Comparison of ENCODE assay signal across 18 cellular contexts in genomic region chr11:57343825-57344224, GRCh38. TPM values are rescaled to one million over a fixed set of nuclear protein-coding genes. Genes with fewer than 3 reads are reported as not detected.
DNase-seq lines count a peak whose midpoint lies in the region; ATAC-seq lines count a peak whose summit lies in the region.
"Had no signal": no experiment of that assay in that cellular context is flagged by ENCODE, and none has a peak within 500 bp of the region (broad histone marks: within the 10 kb centered on the region; RNA-seq: fewer than 3 reads in every experiment).

No MANE protein-coding gene starts in this region.

- in situ Hi-C loops in KBM-7 (cut with MboI; ENCODE audit: low pct_unique_long_range_greater_than_20kb, low sequenced_read_pairs): loop anchor here (10.0 to 25.0 kb wide), 2 partner anchors 59 to 1168 kb away; partner anchors contain the start of gene OR5B21

- H3K4me3 ChIP-seq in SK-N-MC: peak overlapping the region; percentile 10; the same call in 1 of the 2 replicates

- peak overlapping the region; percentile 9 for H3K9ac ChIP-seq in SK-N-MC (ENCODE audit: insufficient read length)

- no peaks in the 10 kb centered on the region for H3K9me3 ChIP-seq in SK-N-MC (ENCODE audit: low read depth, low read length)

- no peaks in the 10 kb centered on the region for H3K9me3 Mint-ChIP-seq in activated T-helper 2 cell treated with anti-CD3 and anti-CD28 coated beads, Interferon-gamma antibody, Interleukin-2, Interleukin-4, amounts not matched to agents 10 μg/mL and 5 μg/mL and 100 μg/mL, durations not matched to agents 14 hours and 24 hours and 36 hours
- H3K9me3 Mint-ChIP-seq: activated naive CD4-positive, alpha-beta T cell treated with anti-CD3 and anti-CD28 coated beads, Interleukin-2, amount 10 ng/mL, durations not matched to agents 7 days and 5 days; CD8-positive, alpha-beta memory T cell had no signal

- H3K4me3 Mint-ChIP-seq in activated T-helper 2 cell treated with anti-CD3 and anti-CD28 coated beads, Interferon-gamma antibody, Interleukin-2, Interleukin-4, amounts not matched to agents 10 μg/mL and 5 μg/mL and 100 μg/mL, durations not matched to agents 14 hours and 24 hours and 36 hours (ENCODE audit: low read depth): no peak overlapping the region
- H3K4me3 Mint-ChIP-seq: activated naive CD4-positive, alpha-beta T cell treated with anti-CD3 and anti-CD28 coated beads, Interleukin-2, amount 10 ng/mL, durations not matched to agents 7 days and 5 days; CD8-positive, alpha-beta memory T cell had no signal

- no peaks in the 10 kb centered on the region for H3K4me1 Mint-ChIP-seq in activated T-helper 2 cell treated with anti-CD3 and anti-CD28 coated beads, Interferon-gamma antibody, Interleukin-2, Interleukin-4, amounts not matched to agents 10 μg/mL and 5 μg/mL and 100 μg/mL, durations not matched to agents 14 hours and 24 hours and 36 hours (ENCODE audit: low read depth)
- H3K4me1 Mint-ChIP-seq: activated naive CD4-positive, alpha-beta T cell treated with anti-CD3 and anti-CD28 coated beads, Interleukin-2, amount 10 ng/mL, durations not matched to agents 7 days and 5 days; CD8-positive, alpha-beta memory T cell had no signal

- no peak for ATAC-seq in HG02623 (IDR thresholded peaks at IDR 0.05; ENCODE audit: unreplicated experiment)

- peak overlapping the region; percentile 52 for H3K27ac ChIP-seq in SK-N-MC

- intact Hi-C loops in activated T-helper 2 cell treated with anti-CD3 and anti-CD28 coated beads, Interferon-gamma antibody, Interleukin-2, Interleukin-4, amounts not matched to agents 10 μg/mL and 5 μg/mL and 100 μg/mL, durations not matched to agents 14 hours and 24 hours and 36 hours (cut with micrococcal nuclease): loop anchor here (2.0 kb wide), 2 partner anchors 113 to 297 kb away; no protein-coding TSS in a partner anchor

- peaks cover 12% of the 10 kb centered on the region for H3K27me3 Mint-ChIP-seq in activated T-helper 2 cell treated with anti-CD3 and anti-CD28 coated beads, Interferon-gamma antibody, Interleukin-2, Interleukin-4, amounts not matched to agents 10 μg/mL and 5 μg/mL and 100 μg/mL, durations not matched to agents 14 hours and 24 hours and 36 hours (ENCODE audit: low read depth)

- H3K27ac Mint-ChIP-seq in activated T-helper 2 cell treated with anti-CD3 and anti-CD28 coated beads, Interferon-gamma antibody, Interleukin-2, Interleukin-4, amounts not matched to agents 10 μg/mL and 5 μg/mL and 100 μg/mL, durations not matched to agents 14 hours and 24 hours and 36 hours: no peak overlapping the region
- H3K27ac Mint-ChIP-seq: activated naive CD4-positive, alpha-beta T cell treated with anti-CD3 and anti-CD28 coated beads, Interleukin-2, amount 10 ng/mL, durations not matched to agents 7 days and 5 days; CD8-positive, alpha-beta memory T cell; progenitor cell of endocrine pancreas had no signal

- peak; percentile 66 for DNase-seq in DMS79 treated with DMSO at 0.1 percent for 48 hours (lab: John Stamatoyannopoulos, UW)
- peak; percentile 38 for DNase-seq in KBM-7
- peak; percentile 53 for DNase-seq in SK-N-MC (ENCODE audit: low read depth, low spot score)
- DNase-seq in HuH-7 (ENCODE audit: low spot score): no peak
- no peak for DNase-seq in activated T-helper 2 cell treated with anti-CD3 and anti-CD28 coated beads, Interferon-gamma antibody, Interleukin-2, Interleukin-4, amounts not matched to agents 10 μg/mL and 5 μg/mL and 100 μg/mL, durations not matched to agents 14 hours and 24 hours and 36 hours (ENCODE audit: low spot score)
- DNase-seq: activated CD4-positive, alpha-beta T cell treated with anti-CD3 and anti-CD28 coated beads, Interleukin-2, amount 50 U/mL, for 4 hours; activated naive CD4-positive, alpha-beta T cell treated with anti-CD3 and anti-CD28 coated beads, Interleukin-2, amount 10 ng/mL, durations not matched to agents 7 days and 5 days; activated T-cell treated with anti-CD3 and anti-CD28 coated beads, Interleukin-2, amount 50 U/mL, for 1 hour; CD8-positive, alpha-beta memory T cell; NCI-H1930; small intestine; stimulated activated CD4-positive, alpha-beta T cell treated with anti-CD3 and anti-CD28 coated beads, Interleukin-4, amount 100 ng/mL, for 24 hours had no signal

- no peaks in the 10 kb centered on the region for H3K36me3 Mint-ChIP-seq in activated T-helper 2 cell treated with anti-CD3 and anti-CD28 coated beads, Interferon-gamma antibody, Interleukin-2, Interleukin-4, amounts not matched to agents 10 μg/mL and 5 μg/mL and 100 μg/mL, durations not matched to agents 14 hours and 24 hours and 36 hours (ENCODE audit: low read depth)
- H3K36me3 Mint-ChIP-seq: activated naive CD4-positive, alpha-beta T cell treated with anti-CD3 and anti-CD28 coated beads, Interleukin-2, amount 10 ng/mL, durations not matched to agents 7 days and 5 days; CD8-positive, alpha-beta memory T cell had no signal

- no peaks in the 10 kb centered on the region for H3K36me3 ChIP-seq in SK-N-MC (ENCODE audit: insufficient read depth, low read length)

RNA-seq across cellular contexts. Expression of gene P2RX3, which starts 5.7 kb away (rescaled TPM):
- not detected in 2 replicates for total RNA-seq in activated T-helper 2 cell treated with anti-CD3 and anti-CD28 coated beads, Interferon-gamma antibody, Interleukin-2, Interleukin-4, amounts not matched to agents 10 μg/mL and 5 μg/mL and 100 μg/mL, durations not matched to agents 14 hours and 24 hours and 36 hours
- total RNA-seq: astrocyte; CD8-positive, alpha-beta memory T cell; Daoy; lung microvascular endothelial cell; MCF 10A; progenitor cell of endocrine pancreas had no signal

RNA-seq across cellular contexts. Expression of gene SSRP1, which starts 8.1 kb away (rescaled TPM):
- total RNA-seq in activated T-helper 2 cell treated with anti-CD3 and anti-CD28 coated beads, Interferon-gamma antibody, Interleukin-2, Interleukin-4, amounts not matched to agents 10 μg/mL and 5 μg/mL and 100 μg/mL, durations not matched to agents 14 hours and 24 hours and 36 hours: 214 and 218 TPM in 2 replicates

RNA-seq across cellular contexts. Expression of gene TNKS1BP1, which starts 19.1 kb away (rescaled TPM):
- 15.6 and 16.5 TPM in 2 replicates for total RNA-seq in activated T-helper 2 cell treated with anti-CD3 and anti-CD28 coated beads, Interferon-gamma antibody, Interleukin-2, Interleukin-4, amounts not matched to agents 10 μg/mL and 5 μg/mL and 100 μg/mL, durations not matched to agents 14 hours and 24 hours and 36 hours

RNA-seq across cellular contexts. Expression of gene PRG3, which starts 37.1 kb away (rescaled TPM):
- total RNA-seq in activated T-helper 2 cell treated with anti-CD3 and anti-CD28 coated beads, Interferon-gamma antibody, Interleukin-2, Interleukin-4, amounts not matched to agents 10 μg/mL and 5 μg/mL and 100 μg/mL, durations not matched to agents 14 hours and 24 hours and 36 hours: not detected in 2 replicates
- total RNA-seq: astrocyte; CD8-positive, alpha-beta memory T cell; Daoy; lung microvascular endothelial cell; MCF 10A; progenitor cell of endocrine pancreas had no signal

RNA-seq across cellular contexts. Expression of gene PRG2, which starts 46.6 kb away (rescaled TPM):
- 0.18 TPM in 1 of 2 replicates, not detected in the other for total RNA-seq in activated T-helper 2 cell treated with anti-CD3 and anti-CD28 coated beads, Interferon-gamma antibody, Interleukin-2, Interleukin-4, amounts not matched to agents 10 μg/mL and 5 μg/mL and 100 μg/mL, durations not matched to agents 14 hours and 24 hours and 36 hours
- total RNA-seq: astrocyte, Daoy, lung microvascular endothelial cell, MCF 10A, progenitor cell of endocrine pancreas had no signal

Comparison
In these comparisons a context has a peak if more than half of its experiments do, and no peak if none do; other contexts are left out.
1. DNase-seq: peak in DMS79 treated with DMSO at 0.1 percent for 48 hours (single experiment), KBM-7 (single experiment) and SK-N-MC (single experiment); none in HuH-7 (single experiment) and activated T-helper 2 cell treated with anti-CD3 and anti-CD28 coated beads, Interferon-gamma antibody, Interleukin-2, Interleukin-4, amounts not matched to agents 10 μg/mL and 5 μg/mL and 100 μg/mL, durations not matched to agents 14 hours and 24 hours and 36 hours (single experiment).